8 cellular contexts compared by ENCODE assay signal in the genomic region with DNA sequence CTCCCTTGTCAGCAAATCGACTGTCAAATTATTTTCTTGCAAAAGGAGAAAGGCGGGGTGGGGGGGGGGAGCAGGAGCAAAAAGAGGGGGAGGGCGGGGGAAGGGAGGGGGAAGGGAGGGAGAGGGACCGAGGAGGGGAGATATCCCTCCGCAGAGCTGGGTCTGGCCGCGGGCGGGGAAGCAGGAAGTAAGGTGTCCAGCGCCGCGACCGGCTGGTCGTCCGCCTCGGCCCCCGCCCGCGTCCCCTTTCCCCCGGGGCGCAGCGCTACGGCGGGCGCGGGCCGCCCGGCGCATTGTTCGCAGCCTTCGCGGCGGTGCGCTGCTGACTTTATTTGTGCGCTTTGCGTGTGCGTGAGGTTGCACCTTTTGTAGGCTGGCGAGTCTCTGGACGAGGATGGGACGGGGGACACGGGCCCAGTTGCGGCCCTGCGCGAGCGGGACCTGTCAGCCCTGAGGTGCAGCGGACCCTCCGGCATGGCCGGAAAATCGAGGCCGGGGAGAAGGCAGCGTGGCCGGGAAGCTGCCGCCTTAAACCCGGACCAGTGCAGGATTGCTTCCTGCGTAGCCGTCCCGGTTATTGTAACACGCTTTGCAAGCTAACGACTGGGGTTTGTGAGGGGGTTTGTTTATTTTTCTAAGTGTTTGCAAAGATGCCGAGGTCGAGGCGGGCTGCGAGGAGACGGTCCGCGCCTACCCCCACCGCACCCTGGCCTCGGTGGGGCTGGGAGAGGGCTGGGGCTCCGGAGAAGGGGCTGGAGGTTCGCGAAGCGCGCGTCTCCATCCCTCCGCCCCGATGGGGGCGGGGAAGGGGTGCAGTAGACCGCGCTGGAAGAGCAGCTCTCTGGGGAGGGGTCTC. TPM values are rescaled to one million over a fixed set of nuclear protein-coding genes. Genes with fewer than 3 reads are reported as not detected.
DNase-seq lines count a peak whose midpoint lies in the region; ATAC-seq and TF ChIP-seq lines count a peak whose summit lies in the region.

No MANE protein-coding gene starts in this region.

- POLR2A ChIA-PET in activated CD4-positive, alpha-beta T cell treated with anti-CD3 and anti-CD28 coated beads, Interleukin-2, amount 10 ng/mL, durations not matched to agents 7 days and 5 days (lab: Charles Lee), result no interaction called here

- H3K36me3 ChIP-seq in duodenal mucosa (ENCODE audit: control insufficient read depth in 1 of 2, insufficient read depth in 2 of 2, low read length in 2 of 2), result no peaks in the 10 kb centered on the region

- CTCF ChIA-PET in activated CD4-positive, alpha-beta T cell treated with anti-CD3 and anti-CD28 coated beads, Interleukin-2, amount 10 ng/mL, durations not matched to agents 7 days and 5 days (lab: Charles Lee), result interaction anchor here (0.5 to 2.7 kb wide), 4 partner anchors 19 to 313 kb away, joined by 3 to 11 read pairs (median 4); no protein-coding TSS in a partner anchor

- peak; percentile 39 for ATAC-seq in HG03064 (IDR thresholded peaks at IDR 0.05; ENCODE audit: low read depth, unreplicated experiment)

- no peak for TF ChIP-seq CTCF in lower leg skin (IDR thresholded peaks at IDR 0.05)

- TF ChIP-seq POLR2A in lower leg skin (IDR thresholded peaks at IDR 0.05), result no peak

- H3K4me3 ChIP-seq in duodenal mucosa (ENCODE audit: low read depth in 1 of 2, low read length in 2 of 2), result peak overlapping the region; percentile 90 to 95
- H3K4me3 ChIP-seq in lower leg skin (ENCODE audit: low read depth, poor library complexity, severe bottlenecking), result peak overlapping the region; percentile 76

- DNase-seq in SIG-M5 treated with dmso at 0.1 percent for 504 hours (lab: John Stamatoyannopoulos, UW; ENCODE audit: unreplicated experiment), result peak; percentile 83
- no peak for DNase-seq in SIG-M5 (lab: John Stamatoyannopoulos, UW)
- DNase-seq in NCI-H446 treated with DMSO at 0.1 percent for 48 hours (lab: John Stamatoyannopoulos, UW), result peak; percentile 67
- DNase-seq in activated CD4-positive, alpha-beta T cell treated with anti-CD3 and anti-CD28 coated beads, Interleukin-2, amount 10 ng/mL, durations not matched to agents 7 days and 5 days, result peak; percentile 47
- peak; percentile 60 to 95 for DNase-seq in lower leg skin (ENCODE audit: low spot score in 2 of 2)
- peak; percentile 62 for DNase-seq in stimulated activated CD8-positive, alpha-beta memory T cell treated with anti-CD3 and anti-CD28 coated beads, Interleukin-4, amount 100 ng/mL, for 48 hours

- peaks cover 31 to 36% of the 10 kb centered on the region in 2 donors for H3K4me1 ChIP-seq in duodenal mucosa (ENCODE audit: control insufficient read depth in 1 of 2, insufficient read depth in 2 of 2, low read length in 2 of 2)

- no peaks in the 10 kb centered on the region for H3K9me3 Mint-ChIP-seq in activated CD4-positive, alpha-beta T cell treated with anti-CD3 and anti-CD28 coated beads, Interleukin-2, amount 10 ng/mL, durations not matched to agents 7 days and 5 days

- H3K27ac Mint-ChIP-seq in activated CD4-positive, alpha-beta T cell treated with anti-CD3 and anti-CD28 coated beads, Interleukin-2, amount 10 ng/mL, durations not matched to agents 7 days and 5 days, result peak overlapping the region; percentile 89

- peak overlapping the region; percentile 90 for H3K27ac ChIP-seq in duodenal mucosa (ENCODE audit: low read depth, low read length)

- 0% methylated on average over 68 to 74 of the region's 78 CpGs for WGBS in lower leg skin, 2 donors

- intact Hi-C loops in lower leg skin (cut with DNase I; ENCODE audit: low total_unique reads), result no loop called here

- peak overlapping the region; percentile 71 to 73 for H3K9ac ChIP-seq in duodenal mucosa (ENCODE audit: low read depth in 1 of 2, low read length in 2 of 2)

- H3K9me3 ChIP-seq in duodenal mucosa (ENCODE audit: control insufficient read depth in 1 of 2, low read length in 2 of 2), result no peaks in the 10 kb centered on the region

- peaks cover 21% of the 10 kb centered on the region for H3K36me3 Mint-ChIP-seq in activated CD4-positive, alpha-beta T cell treated with anti-CD3 and anti-CD28 coated beads, Interleukin-2, amount 10 ng/mL, durations not matched to agents 7 days and 5 days (ENCODE audit: low read depth)

- H3K27me3 Mint-ChIP-seq in activated CD4-positive, alpha-beta T cell treated with anti-CD3 and anti-CD28 coated beads, Interleukin-2, amount 10 ng/mL, durations not matched to agents 7 days and 5 days, result peaks cover 14% of the 10 kb centered on the region

- H3K4me1 Mint-ChIP-seq in activated CD4-positive, alpha-beta T cell treated with anti-CD3 and anti-CD28 coated beads, Interleukin-2, amount 10 ng/mL, durations not matched to agents 7 days and 5 days, result peaks cover 39% of the 10 kb centered on the region

- H3K4me3 Mint-ChIP-seq in activated CD4-positive, alpha-beta T cell treated with anti-CD3 and anti-CD28 coated beads, Interleukin-2, amount 10 ng/mL, durations not matched to agents 7 days and 5 days, result peak overlapping the region; percentile 92

- H3K27me3 ChIP-seq in duodenal mucosa (ENCODE audit: control insufficient read depth in 1 of 2, insufficient read depth in 2 of 2, low read length in 2 of 2), result no peaks in the 10 kb centered on the region

RNA-seq across cellular contexts. Expression of gene TRERF1, which starts 0.7 kb away (rescaled TPM):
- total RNA-seq in activated CD4-positive, alpha-beta T cell treated with anti-CD3 and anti-CD28 coated beads, Interleukin-2, amount 10 ng/mL, durations not matched to agents 7 days and 5 days, result 10 to 100 TPM; 18.6 to 20.3 TPM
- 10 to 100 TPM in 1 of 4 donors, 1 to 10 TPM in 3; 6.9 to 12.1 (median 8.8) TPM for total RNA-seq in lower leg skin
